Comparison of ENCODE assay signal across 8 cellular contexts in the genomic region with DNA sequence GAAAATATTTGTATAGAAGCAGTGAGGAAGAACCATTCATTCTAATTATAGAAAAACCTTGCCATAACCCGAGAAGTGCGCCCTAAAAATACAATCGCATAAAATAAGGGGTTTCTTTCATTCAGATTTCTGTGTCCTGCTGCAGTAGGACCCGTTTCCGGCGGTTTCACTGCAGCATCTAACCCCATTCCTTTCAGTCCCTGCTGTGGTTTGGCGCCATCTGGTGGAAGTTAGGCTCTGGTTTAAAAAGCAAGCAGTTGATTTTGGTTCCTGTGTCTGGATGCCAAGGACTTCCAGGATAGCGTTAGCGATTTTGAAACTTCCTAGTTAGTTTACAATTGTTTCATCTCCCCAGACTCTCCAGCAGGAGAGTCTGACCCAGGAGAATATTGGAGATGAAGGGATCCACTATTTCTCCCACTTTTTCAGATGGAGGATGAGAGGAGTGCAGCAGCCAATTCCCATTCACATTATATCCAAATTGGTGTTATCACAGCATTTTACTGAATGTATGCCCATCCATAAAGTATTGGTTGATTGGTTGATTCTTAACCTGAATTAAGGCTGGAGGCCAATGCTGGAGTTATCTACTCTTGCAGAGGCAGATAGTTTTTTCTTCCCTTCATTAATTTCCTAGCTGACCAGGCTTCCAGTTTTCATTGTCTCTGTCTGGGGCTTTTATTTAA.
DNase-seq lines count a peak whose midpoint lies in the region; ATAC-seq and TF ChIP-seq lines count a peak whose summit lies in the region.

No MANE protein-coding gene starts in this region.

- no peak overlapping the region for H3K23ac ChIP-seq in neuronal stem cell (ENCODE audit: low read depth, low read length, poor library complexity)

- H3K4ac ChIP-seq in neuronal stem cell (ENCODE audit: low read length), result no peak overlapping the region

- no peak overlapping the region for H2BK12ac ChIP-seq in neuronal stem cell (ENCODE audit: low read length)

- intact Hi-C loops in PC-9 (cut with micrococcal nuclease; ENCODE audit: unreplicated experiment), result loop anchor here (1.0 to 10.0 kb wide), 7 partner anchors 33 to 1078 kb away; no protein-coding TSS in a partner anchor

- no peak overlapping the region for H2AK5ac ChIP-seq in neuronal stem cell (ENCODE audit: low read depth, low read length)

- H3K27ac ChIP-seq in DND-41 (ENCODE audit: low read length) (no peak overlapping the region), PC-9 (no peak overlapping the region), neuronal stem cell (replicated peaks; ENCODE audit: low read length) (no peak overlapping the region)

- TF ChIP-seq CTCF in DND-41 (IDR thresholded peaks at IDR 0.05; ENCODE audit: borderline replicate concordance, extremely low read depth, low read length, poor library complexity, severe bottlenecking) (peak; percentile 90), PC-9 (conservative IDR thresholded peaks at IDR 0.05) (peak; percentile 92), fibroblast of the aortic adventitia (IDR thresholded peaks at IDR 0.05; ENCODE audit: insufficient read depth, low read length) (peak; percentile 93)

- ATAC-seq in DND-41 (ENCODE audit: insufficient read depth, low read depth), result peak; percentile 97
- ATAC-seq in GM21737 (IDR thresholded peaks at IDR 0.05; ENCODE audit: unreplicated experiment), result peak; percentile 89

- WGBS in neuronal stem cell (ENCODE audit: extremely low coverage in 2 of 2, insufficient read length in 2 of 2, insufficient replicate concordance in 1 of 2), 2 donors, result no CpG with 5 or more reads among the region's 9 CpGs

- CTCF ChIA-PET in PC-9 (lab: Charles Lee), result interaction anchor here (0.6 to 1.1 kb wide), 5 partner anchors 21 to 1820 kb away, joined by 3 to 4 read pairs (median 3); no protein-coding TSS in a partner anchor

- no peak overlapping the region for H2BK120ac ChIP-seq in neuronal stem cell (ENCODE audit: low read depth, low read length)

- H2AFZ ChIP-seq in DND-41 (ENCODE audit: low read depth, low read length), result no peak overlapping the region
- H2AFZ ChIP-seq in PC-9, result peak overlapping the region; percentile 76
- peak overlapping the region; percentile 66 for H2AFZ ChIP-seq in neuronal stem cell (ENCODE audit: low read length)

- no peaks in the 10 kb centered on the region for H3K79me2 ChIP-seq in DND-41 (ENCODE audit: insufficient read depth, low read length)
- no peaks in the 10 kb centered on the region for H3K79me2 ChIP-seq in PC-9 (ENCODE audit: low read depth)

- H4K8ac ChIP-seq in neuronal stem cell (ENCODE audit: low read depth, low read length), result no peak overlapping the region

- H4K91ac ChIP-seq in neuronal stem cell (ENCODE audit: low read depth, low read length, poor library complexity), result no peak overlapping the region

- DNase-seq in DND-41 (peak; percentile 80), KG1 (lab: John Stamatoyannopoulos, UW) (peak; percentile 34), PC-9 (peak; percentile 56 to 80), fibroblast of the aortic adventitia (ENCODE audit: low read depth) (peak; percentile 93), neuronal stem cell (ENCODE audit: low spot score) (peak; percentile 87), superior temporal gyrus (ENCODE audit: extremely low spot score) (peak; percentile 96)
- DNase-seq in activated T-cell treated with anti-CD3 and anti-CD28 coated beads, Interleukin-2, amount 50 U/mL, for 48 hours, result peak; percentile 77 to 80

- H4K20me1 ChIP-seq in DND-41 (ENCODE audit: insufficient read depth, low read length), result no peaks in the 10 kb centered on the region
- no peaks in the 10 kb centered on the region for H4K20me1 ChIP-seq in PC-9 (ENCODE audit: insufficient read depth)

- no peaks in the 10 kb centered on the region for H3K4me1 ChIP-seq in DND-41 (ENCODE audit: insufficient read depth, low read length)
- no peaks in the 10 kb centered on the region for H3K4me1 ChIP-seq in PC-9 (replicated peaks; ENCODE audit: insufficient read depth)
- no peaks in the 10 kb centered on the region for H3K4me1 ChIP-seq in neuronal stem cell (ENCODE audit: control insufficient read depth in 2 of 2, insufficient read depth in 1 of 2, low read depth in 1 of 2, low read length in 2 of 2)

- peaks cover 3% of the 10 kb centered on the region for H3K27me3 ChIP-seq in DND-41 (ENCODE audit: insufficient read depth, low read length, poor library complexity)
- no peaks in the 10 kb centered on the region for H3K27me3 ChIP-seq in PC-9 (ENCODE audit: insufficient read depth, low read depth)
- H3K27me3 ChIP-seq in neuronal stem cell (ENCODE audit: control insufficient read depth in 3 of 3, insufficient read depth in 3 of 3, low read depth in 1 of 3, low read length in 3 of 3), result peaks cover 0 to 4% (median 0%) of the 10 kb centered on the region in 3 experiments

- no peaks in the 10 kb centered on the region for H3K79me1 ChIP-seq in neuronal stem cell (ENCODE audit: low read depth, low read length)

- H3K36me3 ChIP-seq in DND-41 (ENCODE audit: insufficient read depth, low read length) (no peaks in the 10 kb centered on the region), PC-9 (ENCODE audit: low read depth) (no peaks in the 10 kb centered on the region), neuronal stem cell (replicated peaks in 1 of 2; ENCODE audit: control insufficient read depth in 2 of 2, insufficient read depth in 2 of 2, low read length in 2 of 2) (no peaks in the 10 kb centered on the region)

- POLR2A ChIA-PET in PC-9 (lab: Charles Lee; ENCODE audit: unreplicated experiment), result no interaction called here

- H2BK5ac ChIP-seq in neuronal stem cell (ENCODE audit: low read length), result no peak overlapping the region

- H3K9me2 ChIP-seq in PC-9 (ENCODE audit: insufficient read depth), result no peaks in the 10 kb centered on the region

- H3K4me2 ChIP-seq in DND-41 (ENCODE audit: insufficient read depth, low read length), result no peak overlapping the region
- H3K4me2 ChIP-seq in PC-9, result peak overlapping the region; percentile 69
- H3K4me2 ChIP-seq in neuronal stem cell (ENCODE audit: insufficient read depth, low read length, poor library complexity, severe bottlenecking), result no peak overlapping the region

- no peak overlapping the region for H3K4me3 ChIP-seq in DND-41 (ENCODE audit: low read depth in 1 of 2, low read length in 2 of 2)
- no peak overlapping the region for H3K4me3 ChIP-seq in PC-9
- no peak overlapping the region for H3K4me3 ChIP-seq in fibroblast of the aortic adventitia (ENCODE audit: low read depth, low read length)
- H3K4me3 ChIP-seq in neuronal stem cell (ENCODE audit: low read length in 2 of 2), result no peak overlapping the region

- no peaks in the 10 kb centered on the region for H3K9me3 ChIP-seq in DND-41 (ENCODE audit: insufficient read depth, low read length, severe bottlenecking)
- no peaks in the 10 kb centered on the region for H3K9me3 ChIP-seq in PC-9 (ENCODE audit: insufficient read depth, low read depth)
- no peaks in the 10 kb centered on the region for H3K9me3 ChIP-seq in neuronal stem cell (replicated peaks in 1 of 2; ENCODE audit: control insufficient read depth in 2 of 2, insufficient read depth in 1 of 2, low read depth in 1 of 2, low read length in 2 of 2)

- H3K18ac ChIP-seq in neuronal stem cell (ENCODE audit: low read length), result no peak overlapping the region

- H2BK15ac ChIP-seq in neuronal stem cell (ENCODE audit: low read length), result no peak overlapping the region

- H3F3A ChIP-seq in PC-9 (ENCODE audit: insufficient read depth, low read depth), result no peaks in the 10 kb centered on the region

- no TSS peak for BruUV-seq in PC-9 (replicated peaks; lab: Mats Ljungman, UMichigan)

- H3K14ac ChIP-seq in neuronal stem cell (ENCODE audit: low read length), result no peak overlapping the region

- H3K9ac ChIP-seq in DND-41 (ENCODE audit: low read depth, low read length) (no peak overlapping the region), neuronal stem cell (ENCODE audit: low read depth, low read length, poor library complexity) (no peak overlapping the region)

Comparison
In these comparisons a context has a peak if more than half of its experiments do, and no peak if none do; other contexts are left out.
1. DNase-seq: peak in every context shown above with its lines; median percentile 96 in superior temporal gyrus; 93 in fibroblast of the aortic adventitia; 87 in neuronal stem cell; 80 in DND-41; 78 in activated T-cell treated with anti-CD3 and anti-CD28 coated beads, Interleukin-2, amount 50 U/mL, for 48 hours; 68 in PC-9; 34 in KG1.